Comparison of ENCODE assay signal across 1 cellular context in genomic region chr19:49113762-49114629, GRCh38.
TF ChIP-seq lines count a peak whose summit lies in the region.

A gene with protein sequence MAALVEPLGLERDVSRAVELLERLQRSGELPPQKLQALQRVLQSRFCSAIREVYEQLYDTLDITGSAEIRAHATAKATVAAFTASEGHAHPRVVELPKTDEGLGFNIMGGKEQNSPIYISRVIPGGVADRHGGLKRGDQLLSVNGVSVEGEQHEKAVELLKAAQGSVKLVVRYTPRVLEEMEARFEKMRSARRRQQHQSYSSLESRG (plus strand): TSS chr19:49114370. CDS start chr19:49114405, 35 bp downstream.

TF ChIP-seq in SK-N-SH treated with all-trans-retinoic acid at 6 μM for 48 hours, 23 proteins besides CTCF, POLR2A, EP300 and RAD21 (continued from another document):
- TF ChIP-seq PATZ1 (CRISPR knock-in tag; IDR thresholded peaks at IDR 0.05; ENCODE audit: borderline replicate concordance) (no peak), BACH2 (CRISPR knock-in tag; IDR thresholded peaks at IDR 0.05; ENCODE audit: borderline replicate concordance) (no peak), PPARA (CRISPR knock-in tag; IDR thresholded peaks at IDR 0.05; ENCODE audit: borderline replicate concordance) (no peak)
- TF ChIP-seq, protein P1, sequence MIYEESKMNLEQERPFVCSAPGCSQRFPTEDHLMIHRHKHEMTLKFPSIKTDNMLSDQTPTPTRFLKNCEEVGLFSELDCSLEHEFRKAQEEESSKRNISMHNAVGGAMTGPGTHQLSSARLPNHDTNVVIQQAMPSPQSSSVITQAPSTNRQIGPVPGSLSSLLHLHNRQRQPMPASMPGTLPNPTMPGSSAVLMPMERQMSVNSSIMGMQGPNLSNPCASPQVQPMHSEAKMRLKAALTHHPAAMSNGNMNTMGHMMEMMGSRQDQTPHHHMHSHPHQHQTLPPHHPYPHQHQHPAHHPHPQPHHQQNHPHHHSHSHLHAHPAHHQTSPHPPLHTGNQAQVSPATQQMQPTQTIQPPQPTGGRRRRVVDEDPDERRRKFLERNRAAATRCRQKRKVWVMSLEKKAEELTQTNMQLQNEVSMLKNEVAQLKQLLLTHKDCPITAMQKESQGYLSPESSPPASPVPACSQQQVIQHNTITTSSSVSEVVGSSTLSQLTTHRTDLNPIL (CRISPR knock-in tag; IDR thresholded peaks at IDR 0.05; ENCODE audit: low read depth), result no peak
